ENCODE assay signal across 27 cellular contexts in the genomic region with DNA sequence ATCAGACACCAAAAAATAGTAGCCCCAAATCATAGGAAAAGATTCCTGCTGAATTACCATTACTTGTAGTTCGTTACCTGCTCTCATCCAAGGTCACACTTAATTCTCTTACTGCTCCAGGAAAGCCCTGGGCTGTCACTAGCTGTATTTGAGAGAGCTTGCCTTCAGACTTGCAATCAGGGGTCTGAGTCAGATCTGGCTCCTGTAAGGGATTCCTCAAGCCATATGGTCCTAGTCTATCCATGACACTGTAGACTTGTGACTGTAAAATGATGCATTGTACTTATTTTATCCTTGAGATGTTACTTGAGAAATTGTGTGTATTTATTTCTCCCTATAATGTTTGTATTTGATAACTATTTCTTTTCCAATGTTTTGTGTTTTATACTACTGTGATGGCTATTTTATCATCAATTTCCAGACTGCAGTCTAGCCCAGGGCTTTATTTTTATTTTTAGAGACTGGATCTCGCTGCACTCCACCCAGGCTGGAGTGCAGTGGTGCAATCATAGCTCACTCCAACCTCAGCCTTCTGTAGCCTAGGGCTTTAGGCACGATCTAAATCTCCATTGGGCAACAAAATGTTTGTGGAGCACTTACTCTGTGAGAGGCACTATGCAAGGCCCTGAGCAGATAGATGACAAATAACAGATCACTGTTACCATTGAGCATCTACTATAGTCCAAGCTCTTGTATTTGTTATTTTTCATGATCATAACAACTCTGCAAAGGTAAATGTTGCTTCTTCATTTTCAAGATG. TPM values are rescaled to one million over a fixed set of nuclear protein-coding genes. Genes with fewer than 3 reads are reported as not detected.
"Had no signal": no experiment of that assay in that cellular context is flagged by ENCODE, and none has a peak within 500 bp of the region (broad histone marks: within the 10 kb centered on the region; RNA-seq: fewer than 3 reads in every experiment).

No MANE protein-coding gene starts in this region.

- H3K36me3 ChIP-seq: adrenal gland, WERI-Rb-1 had no signal

- H3K9me3 ChIP-seq: adrenal gland, body of pancreas had no signal

- H3K27ac ChIP-seq: adrenal gland, body of pancreas, epithelial cell of prostate, WERI-Rb-1 had no signal

- H3K9me3 Mint-ChIP-seq: activated CD4-positive, alpha-beta memory T cell treated with anti-CD3 and anti-CD28 coated beads, Interleukin-2, amount 10 ng/mL, durations not matched to agents 7 days and 5 days; activated CD4-positive, alpha-beta T cell treated with anti-CD3 and anti-CD28 coated beads, Interleukin-2, amount 10 ng/mL, durations not matched to agents 24 days and 14 days; activated T-cell treated with anti-CD3 and anti-CD28 coated beads, Interleukin-2, amount 50 U/mL, for 4 hours; activated T-helper 17 cell treated with anti-CD3 and anti-CD28 coated beads, Interleukin-2, amount 50 U/mL, for 72 hours; T-cell; T-helper 1 cell treated with Interleukin-12 subunit alpha and Interleukin-12 subunit beta and Interleukin-4 antibody, amounts not matched to agents 30 μg/mL and 1 μg/mL, for 36 hours had no signal

- H3K4me3 Mint-ChIP-seq: activated CD4-positive, alpha-beta memory T cell treated with anti-CD3 and anti-CD28 coated beads, Interleukin-2, amount 10 ng/mL, durations not matched to agents 7 days and 5 days; activated CD4-positive, alpha-beta T cell treated with anti-CD3 and anti-CD28 coated beads for 36 hours; activated CD4-positive, alpha-beta T cell treated with anti-CD3 and anti-CD28 coated beads, Interleukin-2, amount 10 ng/mL, durations not matched to agents 24 days and 14 days; activated naive CD8-positive, alpha-beta T cell; activated T-cell treated with anti-CD3 and anti-CD28 coated beads, Interleukin-2, amount 50 U/mL, for 4 hours; activated T-helper 17 cell treated with anti-CD3 and anti-CD28 coated beads, Interleukin-2, amount 50 U/mL, for 72 hours; T-cell; T-helper 1 cell treated with Interleukin-12 subunit alpha and Interleukin-12 subunit beta and Interleukin-4 antibody, amounts not matched to agents 30 μg/mL and 1 μg/mL, for 36 hours had no signal

- ATAC-seq: activated CD4-positive, alpha-beta T cell treated with anti-CD3 and anti-CD28 coated beads for 36 hours; activated T-cell treated with anti-CD3 and anti-CD28 coated beads, Interleukin-2, amount 50 U/mL, for 4 hours; activated T-helper 17 cell treated with anti-CD3 and anti-CD28 coated beads, Interleukin-2, amount 50 U/mL, for 72 hours; body of pancreas; T-cell had no signal

- H3K4me1 ChIP-seq: body of pancreas had no signal

- H3K27me3 Mint-ChIP-seq: activated CD4-positive, alpha-beta memory T cell treated with anti-CD3 and anti-CD28 coated beads, Interleukin-2, amount 10 ng/mL, durations not matched to agents 7 days and 5 days; activated CD4-positive, alpha-beta T cell treated with anti-CD3 and anti-CD28 coated beads for 36 hours; activated T-helper 17 cell treated with anti-CD3 and anti-CD28 coated beads, Interleukin-2, amount 50 U/mL, for 72 hours had no signal

- H3K27ac Mint-ChIP-seq: activated CD4-positive, alpha-beta memory T cell treated with anti-CD3 and anti-CD28 coated beads, Interleukin-2, amount 10 ng/mL, durations not matched to agents 7 days and 5 days; activated CD4-positive, alpha-beta T cell treated with anti-CD3 and anti-CD28 coated beads for 36 hours; activated CD4-positive, alpha-beta T cell treated with anti-CD3 and anti-CD28 coated beads, Interleukin-2, amount 10 ng/mL, durations not matched to agents 24 days and 14 days; activated naive CD8-positive, alpha-beta T cell; activated T-helper 17 cell treated with anti-CD3 and anti-CD28 coated beads, Interleukin-2, amount 50 U/mL, for 72 hours; T-cell; T-helper 1 cell treated with Interleukin-12 subunit alpha and Interleukin-12 subunit beta and Interleukin-4 antibody, amounts not matched to agents 30 μg/mL and 1 μg/mL, for 36 hours had no signal

- H3K4me1 Mint-ChIP-seq: activated T-helper 17 cell treated with anti-CD3 and anti-CD28 coated beads, Interleukin-2, amount 50 U/mL, for 72 hours had no signal

- H3K4me3 ChIP-seq: adrenal gland, body of pancreas had no signal

- H3K36me3 Mint-ChIP-seq: T-cell had no signal

- H3K27me3 ChIP-seq: adrenal gland, body of pancreas had no signal

- DNase-seq: activated CD4-positive, alpha-beta memory T cell treated with anti-CD3 and anti-CD28 coated beads, Interleukin-2, amount 10 ng/mL, durations not matched to agents 7 days and 5 days; activated CD4-positive, alpha-beta T cell treated with anti-CD3 and anti-CD28 coated beads for 36 hours; activated CD4-positive, alpha-beta T cell treated with anti-CD3 and anti-CD28 coated beads, Interleukin-2, amount 10 ng/mL, durations not matched to agents 24 days and 14 days; activated CD4-positive, CD25-positive, alpha-beta regulatory T cell; activated CD4-positive, CD25-positive, alpha-beta regulatory T cell treated with anti-CD3 and anti-CD28 coated beads, Interleukin-2, amount 50 U/mL, for 72 hours; activated effector memory CD4-positive, alpha-beta T cell treated with Interleukin-2 at 50 U/mL for 16 hours; activated gamma-delta T cell treated with Interleukin-2 at 50 U/mL for 16 hours; activated naive CD4-positive, alpha-beta T cell treated with anti-CD3 and anti-CD28 coated beads, Interleukin-2, amount 50 U/mL, for 16 hours; activated naive CD4-positive, alpha-beta T cell treated with Interleukin-2 at 50 U/mL for 16 hours; activated T-cell treated with anti-CD3 and anti-CD28 coated beads, Interleukin-2, amount 50 U/mL, for 4 hours; adrenal gland; amygdala; aorta; body of pancreas; caudate nucleus; effector CD8-positive, alpha-beta T cell; head of caudate nucleus; SW 1271; T-cell; T1000; WERI-Rb-1 had no signal

RNA-seq across cellular contexts. Expression of gene ERVMER34-1, which starts 24.2 kb away (rescaled TPM):
- total RNA-seq: activated CD4-positive, alpha-beta memory T cell treated with anti-CD3 and anti-CD28 coated beads, Interleukin-2, amount 10 ng/mL, durations not matched to agents 7 days and 5 days; endothelial cell of umbilical vein; T-cell; T-helper 2 cell treated with Interferon-gamma antibody and Interleukin-4, amounts not matched to agents 100 ng/mL and 5 ng/mL, for 36 hours had no signal
- polyA plus RNA-seq: aorta had no signal
